9 cellular contexts compared by ENCODE assay signal in genomic region chr16:15897834-15898254, GRCh38. TPM values are rescaled to one million over a fixed set of nuclear protein-coding genes. Genes with fewer than 3 reads are reported as not detected.
DNase-seq lines count a peak whose midpoint lies in the region; ATAC-seq and TF ChIP-seq lines count a peak whose summit lies in the region.
"Had no signal": no experiment of that assay in that cellular context is flagged by ENCODE, and none has a peak within 500 bp of the region (broad histone marks: within the 10 kb centered on the region; RNA-seq: fewer than 3 reads in every experiment).

No MANE protein-coding gene starts in this region.

- H3K27ac ChIP-seq in PC-3 (ENCODE audit: low read length) = peak overlapping the region; percentile 70

- no peak overlapping the region for H3K4me3 Mint-ChIP-seq in progenitor cell of endocrine pancreas (ENCODE audit: low read depth)

- BruUV-seq in PC-3 (replicated peaks; lab: Mats Ljungman, UMichigan) = no TSS peak

- CTCF ChIA-PET in PC-3 (lab: Charles Lee) = no interaction called here

- no peaks in the 10 kb centered on the region for H3K9me3 ChIP-seq in PC-3 (ENCODE audit: low read length)

- no peaks in the 10 kb centered on the region for H3K36me3 ChIP-seq in PC-3 (ENCODE audit: low read depth, low read length)

- no peaks in the 10 kb centered on the region for H3F3A ChIP-seq in PC-3 (ENCODE audit: low read length, unreplicated experiment)

- peaks cover 37% of the 10 kb centered on the region for H3K4me1 ChIP-seq in PC-3 (ENCODE audit: insufficient read depth, low read length)

- H3K9ac ChIP-seq in PC-3 (ENCODE audit: low read length) = peak overlapping the region; percentile 30

- TF ChIP-seq CTCF in PC-3 (conservative IDR thresholded peaks at IDR 0.05; ENCODE audit: low read depth, low read length) (no peak), progenitor cell of endocrine pancreas (IDR thresholded peaks at IDR 0.05; ENCODE audit: unreplicated experiment) (no peak)

- H3K4me1 Mint-ChIP-seq in progenitor cell of endocrine pancreas (ENCODE audit: low read depth) = peaks cover 2% of the 10 kb centered on the region

- POLR2A ChIA-PET in PC-3 (lab: Charles Lee; ENCODE audit: unreplicated experiment) = no interaction called here

- ATAC-seq in GM21825 (IDR thresholded peaks at IDR 0.05; ENCODE audit: unreplicated experiment) = peak; percentile 49
- ATAC-seq in PC-3 = 0 out of 2 replicates have a peak, but pooled peaks have one; percentile 7
- ATAC-seq in left cardiac atrium = no peak

- no peaks in the 10 kb centered on the region for H3K9me3 Mint-ChIP-seq in progenitor cell of endocrine pancreas (ENCODE audit: low read depth)

- no peaks in the 10 kb centered on the region for H3K27me3 ChIP-seq in PC-3 (ENCODE audit: low read length)

- peak; percentile 55 for DNase-seq in EH (ENCODE audit: low read depth)
- peak; percentile 38 for DNase-seq in PC-3
- peak; percentile 32 for DNase-seq in glomerular visceral epithelial cell (ENCODE audit: extremely low spot score)
- no peak for DNase-seq in HT-29 (ENCODE audit: low spot score)
- no peak for DNase-seq in NCI-H226
- DNase-seq in left cardiac atrium = no peak
- no peak for DNase-seq in progenitor cell of endocrine pancreas (ENCODE audit: low spot score, unreplicated experiment)

- H3K36me3 Mint-ChIP-seq in progenitor cell of endocrine pancreas (ENCODE audit: insufficient read depth) = no peaks in the 10 kb centered on the region

- H3K27ac Mint-ChIP-seq in progenitor cell of endocrine pancreas = no peak overlapping the region

- peak overlapping the region; percentile 49; the same call in 1 of the 2 replicates for H3K4me3 ChIP-seq in PC-3 (ENCODE audit: low read length)
- H3K4me3 ChIP-seq: lung had no signal

- H2AFZ ChIP-seq in PC-3 (ENCODE audit: low read length) = peak overlapping the region; percentile 65

- no peaks in the 10 kb centered on the region for H4K20me1 ChIP-seq in PC-3 (ENCODE audit: low read length)

- no peaks in the 10 kb centered on the region for H3K27me3 Mint-ChIP-seq in progenitor cell of endocrine pancreas

- intact Hi-C loops in PC-3 (cut with micrococcal nuclease) = no loop called here
- intact Hi-C loops in left cardiac atrium (cut with DNase I) = loop anchor here (10.0 kb wide), 2 partner anchors 57 to 147 kb away; no protein-coding TSS in a partner anchor

- H3K4me2 ChIP-seq in PC-3 (ENCODE audit: low read length) = peak overlapping the region; percentile 71

- H3K9me2 ChIP-seq in PC-3 (replicated peaks; ENCODE audit: low read length) = no peaks in the 10 kb centered on the region

- no peaks in the 10 kb centered on the region for H3K79me2 ChIP-seq in PC-3 (ENCODE audit: low read length)

RNA-seq across cellular contexts. Expression of gene CEP20, which starts 9.4 kb away (rescaled TPM):
- 25.9 and 37.0 TPM in 2 replicates for total RNA-seq in PC-3 (2014; rRNA removed)
- 17.3 and 19.2 TPM in 2 replicates for total RNA-seq in HT-29 (2014; rRNA removed; shearing (Covaris generic))
- total RNA-seq in left cardiac atrium = 10 to 100 TPM; 20.3 to 23.1 TPM
- total RNA-seq in progenitor cell of endocrine pancreas = 20.9 and 23.8 TPM in 2 replicates

RNA-seq across cellular contexts. Expression of gene MYH11, which starts 41.0 kb away (rescaled TPM):
- total RNA-seq in PC-3 (2014; rRNA removed) (not detected in 2 replicates), left cardiac atrium (10 to 100 TPM; 64.7 to 75.8 TPM), progenitor cell of endocrine pancreas (0.31 TPM in 1 of 2 replicates, not detected in the other)
- total RNA-seq in HT-29 (2014; rRNA removed; shearing (Covaris generic)) = 0.05 TPM in 1 of 2 replicates, not detected in the other

RNA-seq across cellular contexts. Expression of gene ABCC1, which starts 51.6 kb away (rescaled TPM):
- total RNA-seq in PC-3 (2014; rRNA removed) (16.1 and 29.0 TPM in 2 replicates), left cardiac atrium (10 to 100 TPM; 16.2 to 20.9 TPM), progenitor cell of endocrine pancreas (47.2 and 49.0 TPM in 2 replicates)
- total RNA-seq in HT-29 (2014; rRNA removed; shearing (Covaris generic)) = 26.1 and 35.2 TPM in 2 replicates

Comparison
In these comparisons a context has a peak if more than half of its experiments do, and no peak if none do; other contexts are left out.
1. DNase-seq: peak in EH (single experiment), PC-3 (single experiment) and glomerular visceral epithelial cell (single experiment); none in HT-29 (single experiment), NCI-H226 (single experiment), left cardiac atrium (single experiment) and progenitor cell of endocrine pancreas (single experiment).
2. ATAC-seq: peak in GM21825 (single experiment) and PC-3 (single experiment); none in left cardiac atrium (0 of 2).
3. RNA of gene MYH11, which starts 41.0 kb away (total RNA-seq): 64.7 to 75.8 TPM in left cardiac atrium; 0.31 TPM in progenitor cell of endocrine pancreas, not detected in PC-3 and 0.05 TPM in HT-29; every median in the first group is over 10 times any median in the second.